ENCODE assay signal across 1 cellular context in the genomic region with DNA sequence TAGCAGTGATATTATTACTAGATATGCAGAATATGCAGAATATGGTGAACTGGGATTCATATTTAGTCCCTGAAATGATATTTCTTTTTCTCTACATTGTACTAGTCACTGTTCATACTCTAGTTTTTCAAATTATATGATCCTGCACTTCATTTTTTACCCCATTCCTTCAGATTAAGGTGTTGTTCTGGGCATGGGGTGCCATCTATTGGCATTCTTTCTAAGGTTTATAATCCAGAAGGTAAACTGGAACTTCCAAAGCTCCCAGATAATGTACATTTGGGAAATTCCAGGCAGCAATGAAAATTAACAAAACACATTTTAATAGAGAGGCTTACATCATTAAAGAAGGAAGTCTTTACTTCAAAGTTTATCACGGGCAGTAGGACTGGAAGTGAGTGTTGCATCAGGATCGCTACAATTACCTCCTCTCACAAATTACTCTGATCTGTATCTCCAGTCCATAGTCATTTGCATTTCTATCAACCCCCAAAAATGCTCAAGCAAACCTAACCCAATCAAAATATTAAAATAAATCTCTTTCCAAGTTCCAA.
TF ChIP-seq lines count a peak whose summit lies in the region.

No MANE protein-coding gene starts in this region.

TF ChIP-seq in HepG2, 621 proteins besides CTCF, POLR2A, EP300 and RAD21:
- TF ChIP-seq EHMT2 (IDR thresholded peaks at IDR 0.05; ENCODE audit: borderline replicate concordance, low read depth, low read length) (no peak), ZMAT3 (CRISPR knock-in tag; conservative IDR thresholded peaks at IDR 0.05) (no peak), ZNF816 (CRISPR knock-in tag; IDR thresholded peaks at IDR 0.05; ENCODE audit: borderline replicate concordance) (no peak)
- TF ChIP-seq, protein P1, sequence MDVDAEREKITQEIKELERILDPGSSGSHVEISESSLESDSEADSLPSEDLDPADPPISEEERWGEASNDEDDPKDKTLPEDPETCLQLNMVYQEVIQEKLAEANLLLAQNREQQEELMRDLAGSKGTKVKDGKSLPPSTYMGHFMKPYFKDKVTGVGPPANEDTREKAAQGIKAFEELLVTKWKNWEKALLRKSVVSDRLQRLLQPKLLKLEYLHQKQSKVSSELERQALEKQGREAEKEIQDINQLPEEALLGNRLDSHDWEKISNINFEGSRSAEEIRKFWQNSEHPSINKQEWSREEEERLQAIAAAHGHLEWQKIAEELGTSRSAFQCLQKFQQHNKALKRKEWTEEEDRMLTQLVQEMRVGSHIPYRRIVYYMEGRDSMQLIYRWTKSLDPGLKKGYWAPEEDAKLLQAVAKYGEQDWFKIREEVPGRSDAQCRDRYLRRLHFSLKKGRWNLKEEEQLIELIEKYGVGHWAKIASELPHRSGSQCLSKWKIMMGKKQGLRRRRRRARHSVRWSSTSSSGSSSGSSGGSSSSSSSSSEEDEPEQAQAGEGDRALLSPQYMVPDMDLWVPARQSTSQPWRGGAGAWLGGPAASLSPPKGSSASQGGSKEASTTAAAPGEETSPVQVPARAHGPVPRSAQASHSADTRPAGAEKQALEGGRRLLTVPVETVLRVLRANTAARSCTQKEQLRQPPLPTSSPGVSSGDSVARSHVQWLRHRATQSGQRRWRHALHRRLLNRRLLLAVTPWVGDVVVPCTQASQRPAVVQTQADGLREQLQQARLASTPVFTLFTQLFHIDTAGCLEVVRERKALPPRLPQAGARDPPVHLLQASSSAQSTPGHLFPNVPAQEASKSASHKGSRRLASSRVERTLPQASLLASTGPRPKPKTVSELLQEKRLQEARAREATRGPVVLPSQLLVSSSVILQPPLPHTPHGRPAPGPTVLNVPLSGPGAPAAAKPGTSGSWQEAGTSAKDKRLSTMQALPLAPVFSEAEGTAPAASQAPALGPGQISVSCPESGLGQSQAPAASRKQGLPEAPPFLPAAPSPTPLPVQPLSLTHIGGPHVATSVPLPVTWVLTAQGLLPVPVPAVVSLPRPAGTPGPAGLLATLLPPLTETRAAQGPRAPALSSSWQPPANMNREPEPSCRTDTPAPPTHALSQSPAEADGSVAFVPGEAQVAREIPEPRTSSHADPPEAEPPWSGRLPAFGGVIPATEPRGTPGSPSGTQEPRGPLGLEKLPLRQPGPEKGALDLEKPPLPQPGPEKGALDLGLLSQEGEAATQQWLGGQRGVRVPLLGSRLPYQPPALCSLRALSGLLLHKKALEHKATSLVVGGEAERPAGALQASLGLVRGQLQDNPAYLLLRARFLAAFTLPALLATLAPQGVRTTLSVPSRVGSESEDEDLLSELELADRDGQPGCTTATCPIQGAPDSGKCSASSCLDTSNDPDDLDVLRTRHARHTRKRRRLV (CRISPR knock-in tag; IDR thresholded peaks at IDR 0.05): no peak
- TF ChIP-seq, protein P2, sequence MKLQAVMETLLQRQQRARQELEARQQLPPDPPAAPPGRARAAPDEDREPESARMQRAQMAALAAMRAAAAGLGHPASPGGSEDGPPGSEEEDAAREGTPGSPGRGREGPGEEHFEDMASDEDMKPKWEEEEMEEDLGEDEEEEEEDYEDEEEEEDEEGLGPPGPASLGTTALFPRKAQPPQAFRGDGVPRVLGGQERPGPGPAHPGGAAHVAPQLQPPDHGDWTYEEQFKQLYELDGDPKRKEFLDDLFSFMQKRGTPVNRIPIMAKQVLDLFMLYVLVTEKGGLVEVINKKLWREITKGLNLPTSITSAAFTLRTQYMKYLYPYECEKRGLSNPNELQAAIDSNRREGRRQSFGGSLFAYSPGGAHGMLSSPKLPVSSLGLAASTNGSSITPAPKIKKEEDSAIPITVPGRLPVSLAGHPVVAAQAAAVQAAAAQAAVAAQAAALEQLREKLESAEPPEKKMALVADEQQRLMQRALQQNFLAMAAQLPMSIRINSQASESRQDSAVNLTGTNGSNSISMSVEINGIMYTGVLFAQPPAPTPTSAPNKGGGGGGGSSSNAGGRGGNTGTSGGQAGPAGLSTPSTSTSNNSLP (IDR thresholded peaks at IDR 0.05; ENCODE audit: low read depth, low read length): no peak
TF ChIP-seq in HepG2: peak in this region for 0.
